2 cellular contexts compared by ENCODE assay signal in genomic region chr11:111871693-111872161, GRCh38.
TF ChIP-seq lines count a peak whose summit lies in the region.

No MANE protein-coding gene starts in this region.

TF ChIP-seq in IMR-90, 13 proteins besides CTCF, POLR2A, EP300 and RAD21:
- TF ChIP-seq CEBPB (IDR thresholded peaks at IDR 0.05; ENCODE audit: low read depth, low read length), result no peak
- TF ChIP-seq RFX5 (IDR thresholded peaks at IDR 0.05; ENCODE audit: low read depth, low read length), result no peak
- TF ChIP-seq ELK1 (IDR thresholded peaks at IDR 0.05; ENCODE audit: borderline replicate concordance, low read depth, low read length), result no peak
- TF ChIP-seq RCOR1 (IDR thresholded peaks at IDR 0.05; ENCODE audit: insufficient replicate concordance, low read length), result no peak
- TF ChIP-seq NFE2L2 (IDR thresholded peaks at IDR 0.05; ENCODE audit: low read depth, low read length), result no peak
TF ChIP-seq in IMR-90: peak in this region for 0.

TF ChIP-seq in K562, 482 proteins besides CTCF, POLR2A, EP300 and RAD21 (continues in another document):
- TF ChIP-seq TCF15 (CRISPR knock-in tag; IDR thresholded peaks at IDR 0.05) (no peak), RB1 (IDR thresholded peaks at IDR 0.05; ENCODE audit: low read depth) (no peak), TCF3 (CRISPR knock-in tag; IDR thresholded peaks at IDR 0.05) (no peak), HDAC2 (IDR thresholded peaks at IDR 0.05) (no peak), HOXB6 (CRISPR knock-in tag; IDR thresholded peaks at IDR 0.05; ENCODE audit: borderline replicate concordance) (no peak), CEBPZ (IDR thresholded peaks at IDR 0.05; ENCODE audit: borderline replicate concordance, low read depth, low read length) (no peak), RBM22 (IDR thresholded peaks at IDR 0.05; ENCODE audit: low read depth, low read length, poor library complexity, severe bottlenecking) (no peak), ZNF282 (CRISPR knock-in tag; IDR thresholded peaks at IDR 0.05) (no peak), CLOCK (CRISPR knock-in tag; IDR thresholded peaks at IDR 0.05; ENCODE audit: borderline replicate concordance) (no peak), NKRF (IDR thresholded peaks at IDR 0.05; ENCODE audit: borderline replicate concordance) (0 out of 2 replicates have a peak, but pooled peaks have one; percentile 19), HBP1 (CRISPR knock-in tag; IDR thresholded peaks at IDR 0.05) (no peak), GTF2A2 (tag; IDR thresholded peaks at IDR 0.05) (no peak), JUND (IDR thresholded peaks at IDR 0.05; ENCODE audit: borderline replicate concordance, low read depth, low read length) (no peak), JUND (tag; IDR thresholded peaks at IDR 0.05; ENCODE audit: borderline replicate concordance, low read depth, low read length) (no peak), MLX (CRISPR knock-in tag; conservative IDR thresholded peaks at IDR 0.05) (no peak), MITF (IDR thresholded peaks at IDR 0.05) (no peak), E2F5 (CRISPR knock-in tag; IDR thresholded peaks at IDR 0.05) (no peak), RUNX1 (IDR thresholded peaks at IDR 0.05; ENCODE audit: low read depth) (no peak), ZNF507 (tag; conservative IDR thresholded peaks at IDR 0.05) (no peak), SFPQ (IDR thresholded peaks at IDR 0.05; ENCODE audit: low read depth, low read length) (no peak), ZC3H4 (CRISPR knock-in tag; IDR thresholded peaks at IDR 0.05; ENCODE audit: borderline replicate concordance) (no peak), RCOR1 (IDR thresholded peaks at IDR 0.05; ENCODE audit: borderline replicate concordance in 1 of 2, low read depth in 2 of 2, low read length in 2 of 2) (no peak), NCOA1 (IDR thresholded peaks at IDR 0.05; ENCODE audit: low read depth) (no peak), ZNF384 (IDR thresholded peaks at IDR 0.05; ENCODE audit: low read depth, low read length) (no peak), DEAF1 (CRISPR knock-in tag; IDR thresholded peaks at IDR 0.05) (no peak), LCOR (CRISPR knock-in tag; IDR thresholded peaks at IDR 0.05) (no peak), COPS2 (conservative IDR thresholded peaks at IDR 0.05) (no peak), GABPA (tag; conservative IDR thresholded peaks at IDR 0.05; ENCODE audit: low read depth) (0 out of 2 replicates have a peak, but pooled peaks have one; percentile 15), ZNF41 (CRISPR knock-in tag; conservative IDR thresholded peaks at IDR 0.05) (no peak), POLR3G (IDR thresholded peaks at IDR 0.05; ENCODE audit: extremely low read depth, insufficient read length, insufficient replicate concordance) (no peak), HINFP (tag; conservative IDR thresholded peaks at IDR 0.05; ENCODE audit: low read depth) (no peak), ZNF511 (CRISPR knock-in tag; IDR thresholded peaks at IDR 0.05) (no peak), ELK3 (CRISPR knock-in tag; IDR thresholded peaks at IDR 0.05) (no peak), ZNF583 (CRISPR knock-in tag; IDR thresholded peaks at IDR 0.05) (no peak), ZNF696 (CRISPR knock-in tag; conservative IDR thresholded peaks at IDR 0.05) (no peak), HNRNPUL1 (IDR thresholded peaks at IDR 0.05; ENCODE audit: low read length) (no peak), ZNF77 (CRISPR knock-in tag; IDR thresholded peaks at IDR 0.05) (no peak)
